In genomic region chr5:114695292-114695904, GRCh38 we compare ENCODE assay signal across 28 cellular contexts.
"Had no signal": no experiment of that assay in that cellular context is flagged by ENCODE, and none has a peak within 500 bp of the region (broad histone marks: within the 10 kb centered on the region; RNA-seq: fewer than 3 reads in every experiment).

No MANE protein-coding gene starts in this region.

- H3K27ac ChIP-seq: brain microvascular endothelial cell, coronary artery, dorsolateral prefrontal cortex, esophagus squamous epithelium, gastroesophageal sphincter, VCaP had no signal

- H3K4me3 ChIP-seq: coronary artery, dorsolateral prefrontal cortex, esophagus squamous epithelium, gastroesophageal sphincter had no signal

- H3K27me3 Mint-ChIP-seq: activated CD4-positive, alpha-beta T cell treated with anti-CD3 and anti-CD28 coated beads, Interleukin-2, amount 10 ng/mL, durations not matched to agents 7 days and 5 days; activated CD8-positive, alpha-beta memory T cell treated with anti-CD3 and anti-CD28 coated beads, Interleukin-2, amount 10 ng/mL, durations not matched to agents 7 days and 5 days; activated CD8-positive, alpha-beta T cell treated with anti-CD3 and anti-CD28 coated beads for 36 hours; activated naive CD4-positive, alpha-beta T cell treated with anti-CD3 and anti-CD28 coated beads, Interleukin-2, amount 10 ng/mL, durations not matched to agents 7 days and 5 days; activated naive CD8-positive, alpha-beta T cell treated with anti-CD3 and anti-CD28 coated beads, Interleukin-2, amount 10 ng/mL, durations not matched to agents 7 days and 5 days; activated T-cell treated with anti-CD3 and anti-CD28 coated beads, Interleukin-2, amount 50 U/mL, for 24 hours; central memory CD8-positive, alpha-beta T cell; dendritic cell treated with granulocyte-macrophage colony-stimulating factor and Interleukin-4, amounts not matched to agents 40 ng/mL and 50 ng/mL, for 4 days had no signal

- H3K27ac Mint-ChIP-seq: activated CD4-positive, alpha-beta T cell treated with anti-CD3 and anti-CD28 coated beads, Interleukin-2, amount 10 ng/mL, durations not matched to agents 7 days and 5 days; activated CD8-positive, alpha-beta memory T cell treated with anti-CD3 and anti-CD28 coated beads, Interleukin-2, amount 10 ng/mL, durations not matched to agents 7 days and 5 days; activated CD8-positive, alpha-beta T cell treated with anti-CD3 and anti-CD28 coated beads for 36 hours; activated naive CD4-positive, alpha-beta T cell treated with anti-CD3 and anti-CD28 coated beads, Interleukin-2, amount 10 ng/mL, durations not matched to agents 7 days and 5 days; activated naive CD4-positive, alpha-beta T cell treated with anti-CD3 and anti-CD28 coated beads, Interleukin-2, amount 50 U/mL, for 72 hours; activated naive CD8-positive, alpha-beta T cell treated with anti-CD3 and anti-CD28 coated beads, Interleukin-2, amount 10 ng/mL, durations not matched to agents 7 days and 5 days; activated T-cell treated with anti-CD3 and anti-CD28 coated beads, Interleukin-2, amount 50 U/mL, for 24 hours; activated T-cell treated with anti-CD3 and anti-CD28 coated beads, Interleukin-2, amount 50 U/mL, for 72 hours; dendritic cell treated with granulocyte-macrophage colony-stimulating factor and Interleukin-4, amounts not matched to agents 40 ng/mL and 50 ng/mL, for 4 days; WTC11 had no signal

- H3K4me1 Mint-ChIP-seq: activated CD4-positive, alpha-beta T cell treated with anti-CD3 and anti-CD28 coated beads, Interleukin-2, amount 10 ng/mL, durations not matched to agents 7 days and 5 days; activated CD8-positive, alpha-beta memory T cell treated with anti-CD3 and anti-CD28 coated beads, Interleukin-2, amount 10 ng/mL, durations not matched to agents 7 days and 5 days; activated naive CD4-positive, alpha-beta T cell treated with anti-CD3 and anti-CD28 coated beads, Interleukin-2, amount 10 ng/mL, durations not matched to agents 7 days and 5 days; activated naive CD8-positive, alpha-beta T cell treated with anti-CD3 and anti-CD28 coated beads, Interleukin-2, amount 10 ng/mL, durations not matched to agents 7 days and 5 days; central memory CD8-positive, alpha-beta T cell; WTC11 had no signal

- H3K36me3 ChIP-seq: brain microvascular endothelial cell, esophagus squamous epithelium, gastroesophageal sphincter had no signal

- ATAC-seq: activated CD8-positive, alpha-beta memory T cell treated with anti-CD3 and anti-CD28 coated beads, Interleukin-2, amount 10 ng/mL, durations not matched to agents 7 days and 5 days; activated CD8-positive, alpha-beta T cell treated with anti-CD3 and anti-CD28 coated beads for 36 hours; activated naive CD4-positive, alpha-beta T cell treated with anti-CD3 and anti-CD28 coated beads, Interleukin-2, amount 50 U/mL, for 72 hours; activated T-cell treated with anti-CD3 and anti-CD28 coated beads, Interleukin-2, amount 50 U/mL, for 72 hours; gastroesophageal sphincter; WTC11 had no signal

- DNase-seq: activated CD4-positive, alpha-beta T cell treated with anti-CD3 and anti-CD28 coated beads for 1 hour; activated CD4-positive, alpha-beta T cell treated with anti-CD3 and anti-CD28 coated beads for 4 hours; activated CD4-positive, alpha-beta T cell treated with anti-CD3 and anti-CD28 coated beads, Interleukin-2, amount 10 ng/mL, durations not matched to agents 7 days and 5 days; activated CD4-positive, alpha-beta T cell treated with anti-CD3 and anti-CD28 coated beads, Interleukin-2, amount 50 U/mL, for 4 hours; activated CD8-positive, alpha-beta memory T cell treated with anti-CD3 and anti-CD28 coated beads, Interleukin-2, amount 10 ng/mL, durations not matched to agents 7 days and 5 days; activated CD8-positive, alpha-beta memory T cell treated with anti-CD3 and anti-CD28 coated beads, Interleukin-2, amount 50 U/mL, for 48 hours; activated CD8-positive, alpha-beta T cell treated with anti-CD3 and anti-CD28 coated beads for 36 hours; activated gamma-delta T cell; activated naive CD4-positive, alpha-beta T cell; activated naive CD4-positive, alpha-beta T cell treated with anti-CD3 and anti-CD28 coated beads, Interleukin-2, amount 10 ng/mL, durations not matched to agents 7 days and 5 days; activated naive CD8-positive, alpha-beta T cell treated with anti-CD3 and anti-CD28 coated beads, Interleukin-2, amount 10 ng/mL, durations not matched to agents 7 days and 5 days; activated T-cell treated with anti-CD3 and anti-CD28 coated beads for 4 hours; activated T-cell treated with anti-CD3 and anti-CD28 coated beads, Interleukin-2, amount 50 U/mL, for 24 hours; activated T-cell treated with anti-CD3 and anti-CD28 coated beads, Interleukin-2, amount 50 U/mL, for 72 hours; brain microvascular endothelial cell; effector memory CD4-positive, alpha-beta T cell; erythroblast; esophagus squamous epithelium; foreskin melanocyte; T-helper 2 cell had no signal

- H3K4me3 Mint-ChIP-seq: activated CD4-positive, alpha-beta T cell treated with anti-CD3 and anti-CD28 coated beads, Interleukin-2, amount 10 ng/mL, durations not matched to agents 7 days and 5 days; activated CD8-positive, alpha-beta memory T cell treated with anti-CD3 and anti-CD28 coated beads, Interleukin-2, amount 10 ng/mL, durations not matched to agents 7 days and 5 days; activated CD8-positive, alpha-beta T cell treated with anti-CD3 and anti-CD28 coated beads for 36 hours; activated naive CD4-positive, alpha-beta T cell treated with anti-CD3 and anti-CD28 coated beads, Interleukin-2, amount 10 ng/mL, durations not matched to agents 7 days and 5 days; activated naive CD8-positive, alpha-beta T cell treated with anti-CD3 and anti-CD28 coated beads, Interleukin-2, amount 10 ng/mL, durations not matched to agents 7 days and 5 days; activated T-cell treated with anti-CD3 and anti-CD28 coated beads, Interleukin-2, amount 50 U/mL, for 24 hours; activated T-cell treated with anti-CD3 and anti-CD28 coated beads, Interleukin-2, amount 50 U/mL, for 72 hours; central memory CD8-positive, alpha-beta T cell; dendritic cell treated with granulocyte-macrophage colony-stimulating factor and Interleukin-4, amounts not matched to agents 40 ng/mL and 50 ng/mL, for 4 days; WTC11 had no signal

- H3K27me3 ChIP-seq: brain microvascular endothelial cell, dorsolateral prefrontal cortex, esophagus squamous epithelium, gastroesophageal sphincter had no signal

- H3K4me1 ChIP-seq: esophagus squamous epithelium, gastroesophageal sphincter had no signal

- H3K36me3 Mint-ChIP-seq: activated CD8-positive, alpha-beta memory T cell treated with anti-CD3 and anti-CD28 coated beads, Interleukin-2, amount 10 ng/mL, durations not matched to agents 7 days and 5 days; activated naive CD4-positive, alpha-beta T cell treated with anti-CD3 and anti-CD28 coated beads, Interleukin-2, amount 10 ng/mL, durations not matched to agents 7 days and 5 days; activated naive CD8-positive, alpha-beta T cell treated with anti-CD3 and anti-CD28 coated beads, Interleukin-2, amount 10 ng/mL, durations not matched to agents 7 days and 5 days had no signal
